ENCODE assay signal across 1 cellular context in genomic region chr12:56079729-56080555, GRCh38.
TF ChIP-seq lines count a peak whose summit lies in the region.

Gene ERBB3 (plus strand): TSS chr12:56080165. CDS start chr12:56080301, 136 bp downstream.

TF ChIP-seq in HCT116, 20 proteins besides CTCF, POLR2A, EP300 and RAD21 (continued from another document):
- TF ChIP-seq ZBTB33 (IDR thresholded peaks at IDR 0.05; ENCODE audit: extremely low read depth, insufficient replicate concordance, low read length) (no peak), ATF3 (IDR thresholded peaks at IDR 0.05) (no peak), REST (IDR thresholded peaks at IDR 0.05; ENCODE audit: low read depth) (no peak), SIN3A (IDR thresholded peaks at IDR 0.05; ENCODE audit: low read depth) (peak; percentile 69), JUND (IDR thresholded peaks at IDR 0.05) (peak; percentile 76), FOSL1 (IDR thresholded peaks at IDR 0.05; ENCODE audit: low read depth) (peak; percentile 55), SRF (IDR thresholded peaks at IDR 0.05; ENCODE audit: low read depth) (no peak), ZFX (IDR thresholded peaks at IDR 0.05) (no peak), CBX3 (IDR thresholded peaks at IDR 0.05; ENCODE audit: low read depth) (no peak; the same call in 1 of the 2 replicates), EGR1 (IDR thresholded peaks at IDR 0.05; ENCODE audit: low read depth) (no peak)
